ENCODE assay signal across 17 cellular contexts in the genomic region with DNA sequence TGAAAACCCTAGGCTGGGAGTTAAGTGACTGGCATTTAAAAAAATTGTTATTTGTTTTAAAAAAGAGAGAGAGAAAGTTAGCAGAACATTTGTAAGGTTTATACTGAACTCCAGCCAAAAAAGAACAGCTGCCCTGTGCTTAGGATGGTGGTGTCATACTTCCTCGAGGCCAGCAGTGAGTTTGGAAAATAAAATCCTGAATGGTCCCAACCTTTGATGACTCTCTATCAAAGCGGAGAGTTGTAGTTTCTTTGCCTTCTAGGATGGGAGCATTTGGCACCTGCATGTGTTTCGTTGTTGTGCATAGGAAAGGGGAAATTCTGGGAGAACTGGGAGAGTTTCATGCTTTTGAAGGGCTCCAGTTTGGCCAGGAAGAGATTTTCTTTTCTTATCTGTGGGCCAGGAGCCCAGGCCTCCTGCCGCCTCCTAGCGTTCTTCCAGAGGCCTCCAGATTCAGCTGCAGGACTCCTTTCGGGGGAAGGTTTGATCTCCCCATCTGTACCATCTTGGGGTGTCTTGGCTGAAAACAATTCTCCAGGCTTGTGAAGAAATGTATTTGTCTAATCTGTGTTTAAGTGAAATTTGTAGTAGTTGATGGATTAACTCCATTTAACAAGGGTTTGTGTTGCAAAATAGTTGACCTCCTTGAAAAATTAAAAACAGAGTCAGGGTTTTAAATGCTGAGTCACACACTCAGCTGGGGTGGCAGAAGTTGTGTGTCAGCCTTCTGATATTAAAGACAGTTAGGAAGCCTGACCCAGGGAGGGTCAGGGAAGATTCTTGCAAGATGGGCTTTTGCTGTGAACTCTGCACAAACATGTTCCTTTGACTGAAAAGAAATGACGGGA.
DNase-seq lines count a peak whose midpoint lies in the region; ATAC-seq and TF ChIP-seq lines count a peak whose summit lies in the region.
"Had no signal": no experiment of that assay in that cellular context is flagged by ENCODE, and none has a peak within 500 bp of the region (broad histone marks: within the 10 kb centered on the region; RNA-seq: fewer than 3 reads in every experiment).

No MANE protein-coding gene starts in this region.

- H3K9me3 ChIP-seq in MG63, result peaks cover 12% of the 10 kb centered on the region
- H3K9me3 ChIP-seq: prostate gland had no signal

- no peak for ATAC-seq in HG02870 (IDR thresholded peaks at IDR 0.05; ENCODE audit: unreplicated experiment)
- ATAC-seq: stimulated activated naive CD8-positive, alpha-beta T cell treated with anti-CD3 and anti-CD28 coated beads, Interleukin-15, Interleukin-2, amounts not matched to agents 100 U/mL and 50 U/mL, for 24 hours had no signal

- H3K27me3 ChIP-seq in MG63, result no peaks in the 10 kb centered on the region

- no peak overlapping the region for H3K4me3 ChIP-seq in AG09309 (ENCODE audit: control insufficient read depth, low read depth, low read length)
- no peak overlapping the region for H3K4me3 ChIP-seq in MG63
- H3K4me3 ChIP-seq: prostate gland had no signal

- H3K36me3 ChIP-seq in MG63, result no peaks in the 10 kb centered on the region
- H3K36me3 ChIP-seq: prostate gland, WERI-Rb-1 had no signal

- TF ChIP-seq CTCF in AG09309 (IDR thresholded peaks at IDR 0.05; ENCODE audit: control insufficient read depth, insufficient read depth, low read depth, low read length, missing control alignments), result peak; percentile 33

- peak; percentile 25 for DNase-seq in AG09309 (ENCODE audit: low read depth)
- peak; percentile 4 for DNase-seq in MG63
- DNase-seq in dermis microvascular lymphatic vessel endothelial cell (ENCODE audit: low read depth in 2 of 2), result peak; percentile 63 to 79
- DNase-seq in iPS-NIHi7 (ENCODE audit: extremely low spot score), result peak; percentile 38
- no peak for DNase-seq in HK-2 (ENCODE audit: unreplicated experiment)
- no peak for DNase-seq in NCI-H1092 (lab: John Stamatoyannopoulos, UW)
- no peak for DNase-seq in cerebellar cortex (ENCODE audit: low spot score)
- DNase-seq: activated CD8-positive, alpha-beta memory T cell treated with anti-CD3 and anti-CD28 coated beads, Interleukin-2, amount 50 U/mL, for 48 hours; amniotic stem cell; DMS79 treated with DMSO at 0.1 percent for 48 hours; NCI-H187; NCI-H82; stimulated activated CD4-positive, alpha-beta T cell treated with anti-CD3 and anti-CD28 coated beads, Interleukin-4, amount 100 ng/mL, for 24 hours; stimulated activated naive CD8-positive, alpha-beta T cell treated with anti-CD3 and anti-CD28 coated beads, Interleukin-15, Interleukin-2, amounts not matched to agents 100 U/mL and 50 U/mL, for 24 hours; WERI-Rb-1 had no signal

Comparison
In these comparisons a context has a peak if more than half of its experiments do, and no peak if none do; other contexts are left out.
1. DNase-seq: peak in AG09309 (single experiment), MG63 (single experiment), dermis microvascular lymphatic vessel endothelial cell (2 of 2) and iPS-NIHi7 (single experiment); none in HK-2 (single experiment), NCI-H1092 (single experiment) and cerebellar cortex (single experiment).